ENCODE assay signal across 8 cellular contexts in genomic region chr12:75814856-75815754, GRCh38.
DNase-seq lines count a peak whose midpoint lies in the region; ATAC-seq and TF ChIP-seq lines count a peak whose summit lies in the region.

No MANE protein-coding gene starts in this region.

- intact Hi-C loops in adrenal gland (cut with DNase I), result no loop called here

- no peaks in the 10 kb centered on the region for H3K27me3 ChIP-seq in adrenal gland

- no peak overlapping the region for H3K4me3 Mint-ChIP-seq in stimulated activated memory B cell treated with anti-CD40 and anti-IgM and Interleukin-4, amounts not matched to agents 10 μg/mL and 1 μg/mL and 100 μg/mL, for 72 hours

- peak overlapping the region in 1 of 5 donors; percentile 67 for H3K27ac ChIP-seq in adrenal gland

- no peak overlapping the region for H3K4me3 ChIP-seq in adrenal gland

- TF ChIP-seq POLR2A in adrenal gland (IDR thresholded peaks at IDR 0.05), result no peak

- no peaks in the 10 kb centered on the region for H3K36me3 ChIP-seq in adrenal gland (replicated peaks in 1 of 2)

- H3K27me3 Mint-ChIP-seq in stimulated activated memory B cell treated with anti-CD40 and anti-IgM and Interleukin-4, amounts not matched to agents 10 μg/mL and 1 μg/mL and 100 μg/mL, for 72 hours, result peaks cover 6% of the 10 kb centered on the region

- no peaks in the 10 kb centered on the region for H3K36me3 Mint-ChIP-seq in stimulated activated memory B cell treated with anti-CD40 and anti-IgM and Interleukin-4, amounts not matched to agents 10 μg/mL and 1 μg/mL and 100 μg/mL, for 72 hours

- H3K27ac Mint-ChIP-seq in stimulated activated memory B cell treated with anti-CD40 and anti-IgM and Interleukin-4, amounts not matched to agents 10 μg/mL and 1 μg/mL and 100 μg/mL, for 72 hours, result no peak overlapping the region

- peaks cover 0 to 17% of the 10 kb centered on the region in 2 donors for H3K4me1 ChIP-seq in adrenal gland (replicated peaks in 1 of 2)

- 18 to 30% (median 23%) methylated on average over 6 of the region's 6 CpGs for WGBS in adrenal gland, 4 donors

- peak; percentile 41 for ATAC-seq in HG03280 (IDR thresholded peaks at IDR 0.05; ENCODE audit: unreplicated experiment)
- peak; percentile 69 for ATAC-seq in stimulated activated memory B cell treated with anti-CD40 and anti-IgM and Interleukin-4, amounts not matched to agents 10 μg/mL and 1 μg/mL and 100 μg/mL, for 72 hours
- no peak for ATAC-seq in HG02588 (IDR thresholded peaks at IDR 0.05; ENCODE audit: unreplicated experiment)
- no peak for ATAC-seq in HG02642 (IDR thresholded peaks at IDR 0.05; ENCODE audit: poor library complexity, unreplicated experiment)
- no peak for ATAC-seq in HG03196 (IDR thresholded peaks at IDR 0.05; ENCODE audit: unreplicated experiment)

- no peak for TF ChIP-seq CTCF in adrenal gland (IDR thresholded peaks at IDR 0.05)

- no peaks in the 10 kb centered on the region for H3K9me3 Mint-ChIP-seq in stimulated activated memory B cell treated with anti-CD40 and anti-IgM and Interleukin-4, amounts not matched to agents 10 μg/mL and 1 μg/mL and 100 μg/mL, for 72 hours

- peaks cover 17% of the 10 kb centered on the region for H3K4me1 Mint-ChIP-seq in stimulated activated memory B cell treated with anti-CD40 and anti-IgM and Interleukin-4, amounts not matched to agents 10 μg/mL and 1 μg/mL and 100 μg/mL, for 72 hours

- H3K9me3 ChIP-seq in adrenal gland (replicated peaks in 1 of 3), result no peaks in the 10 kb centered on the region

- DNase-seq in GM04503 (ENCODE audit: low read depth), result peak; percentile 82
- peak in 6 of 7 donors; percentile 34 to 63 (median 52) for DNase-seq in adrenal gland
- DNase-seq in hepatic stellate cell (ENCODE audit: low spot score), result peak; percentile 70

Comparison
In these comparisons a context has a peak if more than half of its experiments do, and no peak if none do; other contexts are left out.
1. ATAC-seq: peak in HG03280 (single experiment) and stimulated activated memory B cell treated with anti-CD40 and anti-IgM and Interleukin-4, amounts not matched to agents 10 μg/mL and 1 μg/mL and 100 μg/mL, for 72 hours (single experiment); none in HG02588 (single experiment), HG02642 (single experiment) and HG03196 (single experiment).
2. Peak in every context shown above with its lines, with median percentiles within 50 percentile points of each other: DNase-seq.